ENCODE assay signal across 9 cellular contexts in genomic region chr9:33386641-33386996, GRCh38. TPM values are rescaled to one million over a fixed set of nuclear protein-coding genes. Genes with fewer than 3 reads are reported as not detected.
DNase-seq lines count a peak whose midpoint lies in the region; ATAC-seq, FAIRE-seq and TF ChIP-seq lines count a peak whose summit lies in the region.
"Not testable (repeated sequence)": the region's sequence is repeated elsewhere in the genome, so short reads cannot be mapped to it uniquely, and the experiment has no call there.
"Had no signal": no experiment of that assay in that cellular context is flagged by ENCODE, and none has a peak within 500 bp of the region (broad histone marks: within the 10 kb centered on the region; RNA-seq: fewer than 3 reads in every experiment).

No MANE protein-coding gene starts in this region.

- not testable (repeated sequence) for TF ChIP-seq CTCF in left ventricle myocardium inferior (IDR thresholded peaks at IDR 0.05; ENCODE audit: borderline replicate concordance); kidney (IDR thresholded peaks at IDR 0.05; ENCODE audit: borderline replicate concordance, extremely low read depth, insufficient read depth); psoas muscle (IDR thresholded peaks at IDR 0.05); spleen (IDR thresholded peaks at IDR 0.05 in 8 of 11, conservative IDR thresholded peaks at IDR 0.05 in 3 of 11)

- peaks cover 51% of the 10 kb centered on the region for H3K4me1 ChIP-seq in left ventricle myocardium inferior
- H3K4me1 ChIP-seq in kidney (ENCODE audit: control insufficient read depth in 1 of 2, insufficient read depth in 1 of 2, low read depth in 1 of 2, low read length in 2 of 2); psoas muscle; spleen: not testable (repeated sequence)

- not testable (repeated sequence) for FAIRE-seq in kidney (lab: Jason Lieb, UNC)

- not testable (repeated sequence) for DNase-seq in left ventricle myocardium inferior, psoas muscle
- DNase-seq in kidney: peak; percentile 15
- DNase-seq in spleen: peak; percentile 33

- peaks cover 16% of the 10 kb centered on the region for H3K36me3 ChIP-seq in left ventricle myocardium inferior
- not testable (repeated sequence) for H3K36me3 ChIP-seq in kidney (ENCODE audit: control insufficient read depth in 1 of 2, insufficient read depth in 2 of 2, low read length in 2 of 2); psoas muscle (ENCODE audit: insufficient read depth in 1 of 2, low read depth in 1 of 2); spleen

- TF ChIP-seq POLR2A in spleen (IDR thresholded peaks at IDR 0.05): not testable (repeated sequence)

- H3K27ac ChIP-seq in left ventricle myocardium inferior (replicated peaks) (peak overlapping the region; percentile 56), psoas muscle (peak overlapping the region; percentile 30)
- H3K27ac ChIP-seq in kidney (ENCODE audit: low read depth in 2 of 2, low read length in 2 of 2); spleen: not testable (repeated sequence)

- 71 to 85% (median 80%) methylated on average over 5 to 14 of the region's 14 CpGs for WGBS in psoas muscle, 3 donors
- 66 to 97% (median 87%) methylated on average over 8 to 14 of the region's 14 CpGs for WGBS in spleen, 5 donors

- not testable (repeated sequence) for H3K9ac ChIP-seq in kidney (ENCODE audit: low read length in 2 of 2)

- intact Hi-C loops in left ventricle myocardium inferior (cut with micrococcal nuclease); kidney (cut with DNase I); psoas muscle (cut with DNase I); spleen (cut with DNase I; ENCODE audit: low total_unique reads): not testable (repeated sequence)

- not testable (repeated sequence) for H3K9me3 ChIP-seq in left ventricle myocardium inferior (replicated peaks); kidney (ENCODE audit: control insufficient read depth in 1 of 2, low read length in 2 of 2); psoas muscle; spleen

- not testable (repeated sequence) for H3K27me3 ChIP-seq in left ventricle myocardium inferior (ENCODE audit: low read depth); psoas muscle (ENCODE audit: insufficient read depth in 3 of 3, low read length in 2 of 3); spleen (replicated peaks in 1 of 7)

- ATAC-seq in psoas muscle: not testable (repeated sequence)

- H3K4me3 ChIP-seq in left ventricle myocardium inferior; kidney (ENCODE audit: low read length in 2 of 2); psoas muscle; spleen: not testable (repeated sequence)

RNA-seq across cellular contexts. Expression of gene AQP7, which starts 15.7 kb away (rescaled TPM):
- 150 TPM for total RNA-seq in left ventricle myocardium inferior
- total RNA-seq in kidney: 11.9 TPM
- 45.3 TPM for polyA plus RNA-seq in kidney (ENCODE audit: insufficient read depth, low read depth, low replicate concordance)
- 10 to 100 TPM in 3 of 4 donors, 1 to 10 TPM in 1; 8.6 to 45.0 (median 15.7) TPM for total RNA-seq in psoas muscle
- 10 to 100 TPM in 2 of 3 donors, 1 to 10 TPM in 1; 8.6 to 10.8 (median 10.7) TPM for polyA plus RNA-seq in psoas muscle
- 1 to 10 TPM in 5 of 7 donors, under 1 TPM in 2; 0.64 to 3.2 (median 2.0) TPM for total RNA-seq in spleen
- polyA plus RNA-seq in spleen: 1 to 10 TPM in 1 of 3 donors, under 1 TPM in 2; 0.26 to 2.6 (median 0.35) TPM
- total RNA-seq: A673; CD8-positive, alpha-beta memory T cell; Daoy; GM12878 had no signal
- polyA plus RNA-seq: CD14-positive monocyte; CD8-positive, alpha-beta memory T cell had no signal
